ENCODE assay signal across 21 cellular contexts in the genomic region with DNA sequence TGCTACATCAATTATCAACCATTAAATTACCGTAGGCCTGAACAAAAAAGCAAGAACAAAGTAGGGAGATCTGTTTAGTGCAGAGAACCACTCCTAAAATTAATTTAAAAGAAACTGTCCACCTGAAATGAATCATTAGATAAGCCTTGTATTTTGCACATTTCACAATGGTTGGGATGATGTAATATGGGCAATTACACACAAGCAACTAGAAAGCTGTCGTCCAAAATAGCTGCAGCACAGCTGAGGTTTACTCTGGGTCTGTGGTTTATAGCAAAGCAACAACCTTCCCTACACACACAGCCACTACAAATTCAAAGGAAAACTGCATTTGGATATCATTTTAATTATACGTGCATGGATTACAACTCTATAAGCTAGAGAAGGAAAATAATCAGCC. TPM values are rescaled to one million over a fixed set of nuclear protein-coding genes. Genes with fewer than 3 reads are reported as not detected.
DNase-seq lines count a peak whose midpoint lies in the region; ATAC-seq and TF ChIP-seq lines count a peak whose summit lies in the region.
"Had no signal": no experiment of that assay in that cellular context is flagged by ENCODE, and none has a peak within 500 bp of the region (broad histone marks: within the 10 kb centered on the region; RNA-seq: fewer than 3 reads in every experiment).

No MANE protein-coding gene starts in this region.

- H3K27me3 ChIP-seq in foreskin keratinocyte (no peaks in the 10 kb centered on the region), dorsolateral prefrontal cortex (peaks cover 0 to 73% (median 19%) of the 10 kb centered on the region in 45 donors)
- H3K27me3 ChIP-seq: transverse colon had no signal

- DNase-seq in AG10803 (ENCODE audit: low read depth) (peak; percentile 31), amniotic epithelial cell (ENCODE audit: low read depth) (peak; percentile 26), foreskin keratinocyte (peak; percentile 2 to 23), HuH-7.5 (ENCODE audit: low spot score) (no peak), dorsolateral prefrontal cortex (no peak), AG20443 (ENCODE audit: low spot score) (no peak), foreskin melanocyte (no peak)
- DNase-seq: CD4-positive, alpha-beta T cell; effector CD8-positive, alpha-beta T cell; EL; glutamatergic neuron; HCEC 1CT; NCI-H1092 treated with DMSO at 0.1 percent for 48 hours; NCI-H446 treated with DMSO at 0.1 percent for 48 hours; occipital lobe; small intestine; stimulated activated CD4-positive, alpha-beta T cell treated with anti-CD3 and anti-CD28 coated beads, Interleukin-1b, Interleukin-23, amount 100 ng/mL, for 48 hours; T1000; transverse colon had no signal

- no peak for ATAC-seq in foreskin keratinocyte
- ATAC-seq: WTC11 had no signal

- CTCF ChIA-PET in HEK293 (lab: Yijun Ruan, JAX): interaction anchor here (0.7 to 4.4 kb wide), 3 partner anchors 10 to 303 kb away, joined by 3 to 17 read pairs (median 4); no protein-coding TSS in a partner anchor

- H3K4me1 ChIP-seq in HEK293 (ENCODE audit: control insufficient read depth, insufficient read depth, low read length): no peaks in the 10 kb centered on the region
- H3K4me1 ChIP-seq in foreskin keratinocyte: no peaks in the 10 kb centered on the region
- H3K4me1 ChIP-seq: transverse colon had no signal

- POLR2A ChIA-PET in HEK293 (lab: Yijun Ruan, JAX): no interaction called here

- H3K27ac ChIP-seq in HEK293 (ENCODE audit: extremely low read depth, low read depth, low read length) (no peak overlapping the region), foreskin keratinocyte (no peak overlapping the region), dorsolateral prefrontal cortex (no peak overlapping the region)
- H3K27ac ChIP-seq: transverse colon had no signal

- intact Hi-C loops in dorsolateral prefrontal cortex (cut with DNase I): no loop called here

- TF ChIP-seq CTCF in AG10803 (conservative IDR thresholded peaks at IDR 0.05; ENCODE audit: low read length): no peak
- no peak for TF ChIP-seq CTCF in HEK293 (tag by site-specific recombination; IDR thresholded peaks at IDR 0.05)
- TF ChIP-seq CTCF in foreskin keratinocyte (conservative IDR thresholded peaks at IDR 0.05): no peak
- no peak for TF ChIP-seq CTCF in dorsolateral prefrontal cortex (IDR thresholded peaks at IDR 0.05 in 54 of 56, conservative IDR thresholded peaks at IDR 0.05 in 2 of 56; ENCODE audit: low read depth in 1 of 56, partially characterized antibody in 56 of 56)

- H3K36me3 ChIP-seq in HEK293 (ENCODE audit: control insufficient read depth in 2 of 2, insufficient read depth in 1 of 2, low read length in 2 of 2): peaks cover 0 to 20% of the 10 kb centered on the region in 2 experiments; a peak in 1 of 3 replicates
- H3K36me3 ChIP-seq: transverse colon had no signal

- no peaks in the 10 kb centered on the region for H3K9me3 ChIP-seq in HEK293 (ENCODE audit: control insufficient read depth, insufficient read depth, low read depth, low read length)
- H3K9me3 ChIP-seq: transverse colon had no signal

- H3K4me3 ChIP-seq in AG10803 (ENCODE audit: low read length): no peak overlapping the region
- H3K4me3 ChIP-seq in HEK293 (ENCODE audit: low read depth, low read length): no peak overlapping the region
- H3K4me3 ChIP-seq in dorsolateral prefrontal cortex: no peak overlapping the region
- H3K4me3 ChIP-seq: transverse colon had no signal

TF ChIP-seq in HEK293, 187 proteins besides CTCF, POLR2A, EP300 and RAD21:
- TF ChIP-seq, protein P1, sequence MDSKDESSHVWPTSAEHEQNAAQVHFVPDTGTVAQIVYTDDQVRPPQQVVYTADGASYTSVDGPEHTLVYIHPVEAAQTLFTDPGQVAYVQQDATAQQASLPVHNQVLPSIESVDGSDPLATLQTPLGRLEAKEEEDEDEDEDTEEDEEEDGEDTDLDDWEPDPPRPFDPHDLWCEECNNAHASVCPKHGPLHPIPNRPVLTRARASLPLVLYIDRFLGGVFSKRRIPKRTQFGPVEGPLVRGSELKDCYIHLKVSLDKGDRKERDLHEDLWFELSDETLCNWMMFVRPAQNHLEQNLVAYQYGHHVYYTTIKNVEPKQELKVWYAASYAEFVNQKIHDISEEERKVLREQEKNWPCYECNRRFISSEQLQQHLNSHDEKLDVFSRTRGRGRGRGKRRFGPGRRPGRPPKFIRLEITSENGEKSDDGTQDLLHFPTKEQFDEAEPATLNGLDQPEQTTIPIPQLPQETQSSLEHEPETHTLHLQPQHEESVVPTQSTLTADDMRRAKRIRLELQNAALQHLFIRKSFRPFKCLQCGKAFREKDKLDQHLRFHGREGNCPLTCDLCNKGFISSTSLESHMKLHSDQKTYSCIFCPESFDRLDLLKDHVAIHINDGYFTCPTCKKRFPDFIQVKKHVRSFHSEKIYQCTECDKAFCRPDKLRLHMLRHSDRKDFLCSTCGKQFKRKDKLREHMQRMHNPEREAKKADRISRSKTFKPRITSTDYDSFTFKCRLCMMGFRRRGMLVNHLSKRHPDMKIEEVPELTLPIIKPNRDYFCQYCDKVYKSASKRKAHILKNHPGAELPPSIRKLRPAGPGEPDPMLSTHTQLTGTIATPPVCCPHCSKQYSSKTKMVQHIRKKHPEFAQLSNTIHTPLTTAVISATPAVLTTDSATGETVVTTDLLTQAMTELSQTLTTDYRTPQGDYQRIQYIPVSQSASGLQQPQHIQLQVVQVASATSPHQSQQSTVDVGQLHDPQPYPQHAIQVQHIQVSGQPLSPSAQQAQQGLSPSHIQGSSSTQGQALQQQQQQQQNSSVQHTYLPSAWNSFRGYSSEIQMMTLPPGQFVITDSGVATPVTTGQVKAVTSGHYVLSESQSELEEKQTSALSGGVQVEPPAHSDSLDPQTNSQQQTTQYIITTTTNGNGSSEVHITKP (tag by site-specific recombination; IDR thresholded peaks at IDR 0.05): peak; percentile 44
- no peak for TF ChIP-seq SCRT2 (tag by site-specific recombination; IDR thresholded peaks at IDR 0.05)
TF ChIP-seq in HEK293: peak in this region for 1.

RNA-seq across cellular contexts. Expression of gene PCDH19, which starts 28.5 kb away (rescaled TPM):
- total RNA-seq in foreskin keratinocyte (under 0.01 TPM in 1 of 2 replicates, not detected in the other), dorsolateral prefrontal cortex (10 to 100 TPM; 10.2 to 70.2 (median 29.8) TPM)
- not detected in 2 replicates for polyA plus RNA-seq in foreskin keratinocyte

Comparison
In these comparisons a context has a peak if more than half of its experiments do, and no peak if none do; other contexts are left out.
1. DNase-seq: peak in AG10803 (single experiment), amniotic epithelial cell (single experiment) and foreskin keratinocyte (2 of 2); none in HuH-7.5 (single experiment), dorsolateral prefrontal cortex (0 of 10), AG20443 (single experiment) and foreskin melanocyte (single experiment).
2. RNA of gene PCDH19, which starts 28.5 kb away (total RNA-seq): 10.2 to 70.2 TPM in dorsolateral prefrontal cortex; under 0.01 TPM in foreskin keratinocyte; every median in the first group is over 10 times any median in the second.